Comparison of ENCODE assay signal across 20 cellular contexts in genomic region chr5:55509768-55510522, GRCh38. TPM values are rescaled to one million over a fixed set of nuclear protein-coding genes. Genes with fewer than 3 reads are reported as not detected.
DNase-seq lines count a peak whose midpoint lies in the region; ATAC-seq, FAIRE-seq and TF ChIP-seq lines count a peak whose summit lies in the region.
"Had no signal": no experiment of that assay in that cellular context is flagged by ENCODE, and none has a peak within 500 bp of the region (broad histone marks: within the 10 kb centered on the region; RNA-seq: fewer than 3 reads in every experiment).

No MANE protein-coding gene starts in this region.

- no peak overlapping the region for H3K4me3 ChIP-seq in bronchial epithelial cell (ENCODE audit: low read depth, low read length)
- no peak overlapping the region for H3K4me3 ChIP-seq in right cardiac atrium (ENCODE audit: low read length)
- H3K4me3 ChIP-seq in gastrocnemius medialis, result peak overlapping the region; percentile 12 to 21 (median 14)
- H3K4me3 ChIP-seq in spleen, result no peak overlapping the region
- H3K4me3 ChIP-seq: vagina had no signal

- DNase-seq in HT-29 (ENCODE audit: low spot score) (peak; percentile 51), bronchial epithelial cell (ENCODE audit: low read depth) (peak; percentile 28), right cardiac atrium (no peak), gastrocnemius medialis (no peak), NCI-H2081 (lab: John Stamatoyannopoulos, UW) (no peak), spleen (no peak), NCI-H446 (lab: John Stamatoyannopoulos, UW) (no peak)
- DNase-seq: activated CD8-positive, alpha-beta memory T cell treated with anti-CD3 and anti-CD28 coated beads, Interleukin-2, amount 50 U/mL, for 4 hours; activated naive CD4-positive, alpha-beta T cell treated with Interleukin-2 at 50 U/mL for 16 hours; kidney; naive B cell; NCI-H2107; retina; RPMI8226; stimulated activated naive B cell treated with anti-CD40 and anti-IgM and Interleukin-4, amounts not matched to agents 10 μg/mL and 1 μg/mL and 100 μg/mL, for 72 hours; T-helper 1 cell had no signal

- H3K9me3 ChIP-seq in right cardiac atrium (ENCODE audit: control insufficient read depth, low read length) (no peaks in the 10 kb centered on the region), gastrocnemius medialis (no peaks in the 10 kb centered on the region), spleen (no peaks in the 10 kb centered on the region)
- H3K9me3 ChIP-seq: vagina had no signal

- H3K36me3 ChIP-seq in bronchial epithelial cell (ENCODE audit: control insufficient read depth, insufficient read depth, low read length) (no peaks in the 10 kb centered on the region), gastrocnemius medialis (no peaks in the 10 kb centered on the region), spleen (no peaks in the 10 kb centered on the region)
- H3K36me3 ChIP-seq: vagina had no signal

- 19% methylated on average over 5 of the region's 5 CpGs for WGBS in right cardiac atrium
- WGBS in spleen, 5 donors, result 73 to 85% (median 79%) methylated on average over 5 of the region's 5 CpGs

- no peaks in the 10 kb centered on the region for H3K27me3 ChIP-seq in bronchial epithelial cell (ENCODE audit: control insufficient read depth, insufficient read depth, low read length)
- H3K27me3 ChIP-seq in right cardiac atrium (ENCODE audit: control insufficient read depth, insufficient read depth), result no peaks in the 10 kb centered on the region
- no peaks in the 10 kb centered on the region for H3K27me3 ChIP-seq in gastrocnemius medialis
- no peaks in the 10 kb centered on the region for H3K27me3 ChIP-seq in spleen (replicated peaks in 1 of 7)
- H3K27me3 ChIP-seq: vagina had no signal

- ATAC-seq in right cardiac atrium (peak; percentile 52 to 64), gastrocnemius medialis (peak; percentile 60 to 67), GM18868 (IDR thresholded peaks at IDR 0.05; ENCODE audit: unreplicated experiment) (no peak)
- ATAC-seq: activated CD4-positive, CD25-positive, alpha-beta regulatory T cell treated with anti-CD3 and anti-CD28 coated beads, Interleukin-2, amount 50 U/mL, for 24 hours; stimulated activated naive B cell treated with anti-CD40 and anti-IgM and Interleukin-4, amounts not matched to agents 10 μg/mL and 1 μg/mL and 100 μg/mL, for 72 hours had no signal

- TF ChIP-seq CTCF in bronchial epithelial cell (IDR thresholded peaks at IDR 0.05; ENCODE audit: insufficient read depth, low read length, severe bottlenecking) (no peak), gastrocnemius medialis (IDR thresholded peaks at IDR 0.05 in 4 of 5, conservative IDR thresholded peaks at IDR 0.05 in 1 of 5) (no peak), spleen (IDR thresholded peaks at IDR 0.05 in 8 of 11, conservative IDR thresholded peaks at IDR 0.05 in 3 of 11) (no peak)

- FAIRE-seq in bronchial epithelial cell (lab: Jason Lieb, UNC), result no peak
- FAIRE-seq: H1, kidney had no signal

- in situ Hi-C loops in gastrocnemius medialis (cut with MboI; ENCODE audit: low sequenced_read_pairs in 4 of 4), result no loop called here

- H3K4me1 ChIP-seq in right cardiac atrium (ENCODE audit: control insufficient read depth, insufficient read depth, low read length), result peaks cover 19% of the 10 kb centered on the region
- peaks cover 48 to 59% of the 10 kb centered on the region in 2 donors for H3K4me1 ChIP-seq in gastrocnemius medialis
- H3K4me1 ChIP-seq in spleen, result peaks cover 0 to 12% (median 0%) of the 10 kb centered on the region in 6 donors

- no peak for TF ChIP-seq POLR2A in gastrocnemius medialis (IDR thresholded peaks at IDR 0.05)
- TF ChIP-seq POLR2A in spleen (IDR thresholded peaks at IDR 0.05), result no peak

- no peak overlapping the region for H3K27ac ChIP-seq in right cardiac atrium (ENCODE audit: low read length)
- H3K27ac ChIP-seq in gastrocnemius medialis, result peak overlapping the region; percentile 59 to 81 (median 68)
- H3K27ac ChIP-seq in spleen, result no peak overlapping the region
- H3K27ac ChIP-seq: vagina had no signal

- intact Hi-C loops in right cardiac atrium (cut with DNase I), result no loop called here
- intact Hi-C loops in gastrocnemius medialis (cut with DNase I; ENCODE audit: low total_unique reads), result no loop called here
- intact Hi-C loops in spleen (cut with DNase I; ENCODE audit: low total_unique reads), result no loop called here

RNA-seq across cellular contexts. Expression of gene PLPP1, which starts 24.8 kb away (rescaled TPM):
- 53.3 and 55.8 TPM in 2 replicates for total RNA-seq in HT-29 (2014; rRNA removed; shearing (Covaris generic))
- 17.6 and 23.8 TPM in 2 replicates for total RNA-seq in bronchial epithelial cell
- 100 to 1,000 TPM in 1 of 4 donors, 10 to 100 TPM in 3; 79.8 to 110 (median 88.8) TPM for total RNA-seq in right cardiac atrium
- 150 TPM for polyA plus RNA-seq in right cardiac atrium
- total RNA-seq in gastrocnemius medialis, result 100 to 1,000 TPM in 1 of 4 donors, 10 to 100 TPM in 3; 79.8 to 147 (median 91.5) TPM
- 10 to 100 TPM; 17.0 to 95.5 (median 40.0) TPM for total RNA-seq in spleen
- 10 to 100 TPM; 20.6 to 49.5 (median 34.1) TPM for polyA plus RNA-seq in spleen

Comparison
In these comparisons a context has a peak if more than half of its experiments do, and no peak if none do; other contexts are left out.
1. DNase-seq: peak in HT-29 (single experiment) and bronchial epithelial cell (single experiment); none in right cardiac atrium (0 of 3), gastrocnemius medialis (0 of 2), NCI-H2081 (0 of 2), spleen (single experiment) and NCI-H446 (0 of 2).
2. H3K4me3 ChIP-seq: peak in gastrocnemius medialis (4 of 4); none in bronchial epithelial cell (single experiment), right cardiac atrium (single experiment) and spleen (0 of 8).
3. H3K27ac ChIP-seq: peak in gastrocnemius medialis (4 of 4); none in right cardiac atrium (single experiment) and spleen (0 of 8).